ENCODE assay signal across 20 cellular contexts in the genomic region with DNA sequence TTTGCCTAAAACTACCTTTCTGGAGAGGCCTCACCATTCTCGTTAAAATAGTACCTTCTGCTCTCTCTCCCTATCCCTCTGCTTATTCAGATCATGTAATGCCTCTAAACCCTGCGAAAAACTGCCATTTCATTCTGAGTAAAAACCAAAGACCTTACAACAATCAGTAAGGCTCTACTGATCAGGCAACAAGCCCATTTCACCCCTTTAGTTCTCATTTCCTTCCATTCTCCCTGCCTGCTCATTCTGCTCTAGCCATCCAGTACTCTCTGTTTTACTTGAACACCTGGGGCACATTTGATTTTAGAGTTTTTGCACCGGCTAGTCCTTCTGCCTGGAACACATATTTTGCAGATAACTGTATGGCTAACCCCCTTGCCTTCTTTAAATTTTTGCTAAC.
A peak's percentile ranks its signal among the peaks of the same experiment; 100 is the strongest.
DNase-seq lines count a peak whose midpoint lies in the region; ATAC-seq and TF ChIP-seq lines count a peak whose summit lies in the region.
"Had no signal": no experiment of that assay in that cellular context is flagged by ENCODE, and none has a peak within 500 bp of the region (broad histone marks: within the 10 kb centered on the region; RNA-seq: fewer than 3 reads in every experiment).

No MANE protein-coding gene starts in this region.

- intact Hi-C loops in right cardiac atrium (cut with DNase I) = no loop called here

- H3K36me3 Mint-ChIP-seq in osteocyte (ENCODE audit: unreplicated experiment) (peaks cover 23% of the 10 kb centered on the region), chondrocyte (ENCODE audit: low read depth) (peaks cover 11% of the 10 kb centered on the region)

- no peak overlapping the region for H3K4me3 ChIP-seq in right cardiac atrium (ENCODE audit: low read length)
- H3K4me3 ChIP-seq: coronary artery, psoas muscle had no signal

- WGBS in right cardiac atrium = 89% methylated on average over 3 of the region's 3 CpGs

- H3K27ac Mint-ChIP-seq in osteocyte (ENCODE audit: unreplicated experiment) (peak overlapping the region; percentile 1), chondrocyte (ENCODE audit: unreplicated experiment) (no peak overlapping the region)
- H3K27ac Mint-ChIP-seq: activated B cell treated with CpG ODN at 0.5 μM for 24 hours; activated CD8-positive, alpha-beta T cell treated with anti-CD3 and anti-CD28 coated beads, Interleukin-2, amount 10 ng/mL, durations not matched to agents 7 days and 5 days had no signal

- H3K9me3 ChIP-seq in right cardiac atrium (ENCODE audit: control insufficient read depth, low read length) = no peaks in the 10 kb centered on the region
- H3K9me3 ChIP-seq: psoas muscle had no signal

- no peaks in the 10 kb centered on the region for H3K27me3 ChIP-seq in right cardiac atrium (ENCODE audit: control insufficient read depth, insufficient read depth)

- H3K4me1 Mint-ChIP-seq in osteocyte (ENCODE audit: unreplicated experiment) = peaks cover 9% of the 10 kb centered on the region
- peaks cover 11% of the 10 kb centered on the region for H3K4me1 Mint-ChIP-seq in chondrocyte (ENCODE audit: low read depth)
- H3K4me1 Mint-ChIP-seq: activated B cell treated with CpG ODN at 0.5 μM for 24 hours had no signal

- H3K4me3 Mint-ChIP-seq in osteocyte (ENCODE audit: unreplicated experiment) (no peak overlapping the region), chondrocyte (ENCODE audit: unreplicated experiment) (no peak overlapping the region)
- H3K4me3 Mint-ChIP-seq: activated B cell treated with CpG ODN at 0.5 μM for 24 hours; activated CD8-positive, alpha-beta T cell treated with anti-CD3 and anti-CD28 coated beads, Interleukin-2, amount 10 ng/mL, durations not matched to agents 7 days and 5 days had no signal

- ATAC-seq in GM18519 (IDR thresholded peaks at IDR 0.05; ENCODE audit: low FRiP score, unreplicated experiment) = peak; percentile 75
- peak; percentile 83 for ATAC-seq in GM21529 (IDR thresholded peaks at IDR 0.05; ENCODE audit: unreplicated experiment)
- ATAC-seq in HG03175 (IDR thresholded peaks at IDR 0.05; ENCODE audit: unreplicated experiment) = peak; percentile 55
- ATAC-seq in right cardiac atrium = no peak
- ATAC-seq: activated CD8-positive, alpha-beta T cell treated with anti-CD3 and anti-CD28 coated beads, Interleukin-2, amount 10 ng/mL, durations not matched to agents 7 days and 5 days; psoas muscle; Right ventricle myocardium inferior had no signal

- no peaks in the 10 kb centered on the region for H3K27me3 Mint-ChIP-seq in osteocyte (ENCODE audit: unreplicated experiment)
- no peaks in the 10 kb centered on the region for H3K27me3 Mint-ChIP-seq in chondrocyte (ENCODE audit: low read depth)
- H3K27me3 Mint-ChIP-seq: activated B cell treated with CpG ODN at 0.5 μM for 24 hours had no signal

- H3K4me1 ChIP-seq in right cardiac atrium (ENCODE audit: control insufficient read depth, insufficient read depth, low read length) = peaks cover 3% of the 10 kb centered on the region
- H3K4me1 ChIP-seq: psoas muscle had no signal

- DNase-seq in osteocyte (ENCODE audit: extremely low spot score, unreplicated experiment) (no peak), chondrocyte (ENCODE audit: low spot score) (no peak), DMS114 treated with DMSO at 0.1 percent for 48 hours (lab: John Stamatoyannopoulos, UW; ENCODE audit: unreplicated experiment) (no peak), right cardiac atrium (no peak), DMS153 (lab: John Stamatoyannopoulos, UW) (no peak)
- DNase-seq: activated B cell treated with CpG ODN at 0.5 μM for 24 hours; activated CD8-positive, alpha-beta T cell treated with anti-CD3 and anti-CD28 coated beads, Interleukin-2, amount 10 ng/mL, durations not matched to agents 7 days and 5 days; activated gamma-delta T cell treated with Interleukin-2 at 50 U/mL for 16 hours; activated T-cell treated with anti-CD3 and anti-CD28 coated beads, Interleukin-2, amount 50 U/mL, for 1 hour; GF-D8; Kasumi-1; kidney; NCI-H2029; psoas muscle; T-helper 9 cell had no signal

- H3K27ac ChIP-seq in right cardiac atrium (ENCODE audit: low read length) = no peak overlapping the region
- H3K27ac ChIP-seq: coronary artery, psoas muscle had no signal

- H3K9me3 Mint-ChIP-seq in osteocyte (ENCODE audit: unreplicated experiment) (no peaks in the 10 kb centered on the region), chondrocyte (ENCODE audit: low read depth) (no peaks in the 10 kb centered on the region)
- H3K9me3 Mint-ChIP-seq: activated B cell treated with CpG ODN at 0.5 μM for 24 hours had no signal

- TF ChIP-seq CTCF in osteocyte (IDR thresholded peaks at IDR 0.05) = no peak
- TF ChIP-seq CTCF in chondrocyte (IDR thresholded peaks at IDR 0.05) = no peak

Comparison
In these comparisons a context has a peak if more than half of its experiments do, and no peak if none do; other contexts are left out.
1. ATAC-seq: peak in GM18519 (single experiment), GM21529 (single experiment) and HG03175 (single experiment); none in right cardiac atrium (0 of 2).